Comparison of ENCODE assay signal across 21 cellular contexts in the genomic region with DNA sequence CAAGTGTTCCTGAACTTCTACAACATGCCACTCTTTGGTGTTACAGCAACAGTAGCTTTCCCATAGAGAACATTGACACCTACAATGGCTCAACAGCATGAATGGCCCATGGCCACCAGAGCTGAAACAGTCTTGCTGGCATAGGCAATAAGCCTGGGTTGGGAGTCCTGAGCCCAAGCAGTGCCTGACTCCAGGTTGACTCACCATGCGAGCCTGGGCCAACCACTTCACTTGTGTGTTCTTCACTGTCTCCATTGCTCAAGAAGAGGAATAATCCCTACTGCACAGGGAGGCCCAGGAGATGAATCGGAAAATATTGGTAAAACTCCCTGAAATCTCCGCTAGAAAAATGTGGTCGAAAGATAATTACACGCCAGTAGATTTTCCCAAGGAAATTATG.
DNase-seq lines count a peak whose midpoint lies in the region; ATAC-seq and TF ChIP-seq lines count a peak whose summit lies in the region.
"Had no signal": no experiment of that assay in that cellular context is flagged by ENCODE, and none has a peak within 500 bp of the region (broad histone marks: within the 10 kb centered on the region; RNA-seq: fewer than 3 reads in every experiment).

No MANE protein-coding gene starts in this region.

- no peak overlapping the region for H4K91ac ChIP-seq in neuronal stem cell (ENCODE audit: low read depth, low read length, poor library complexity)

- no peaks in the 10 kb centered on the region for H3K36me3 Mint-ChIP-seq in T-helper 17 cell (ENCODE audit: low read depth)
- H3K36me3 Mint-ChIP-seq: activated CD4-positive, alpha-beta memory T cell treated with anti-CD3 and anti-CD28 coated beads for 36 hours; activated naive CD8-positive, alpha-beta T cell treated with anti-CD3 and anti-CD28 coated beads, Interleukin-2, amount 10 ng/mL, durations not matched to agents 7 days and 5 days; brain; CD4-positive, alpha-beta memory T cell; natural killer cell had no signal

- H3K9me3 ChIP-seq in neuronal stem cell (replicated peaks in 1 of 2; ENCODE audit: control insufficient read depth in 2 of 2, insufficient read depth in 1 of 2, low read depth in 1 of 2, low read length in 2 of 2), result no peaks in the 10 kb centered on the region
- no peaks in the 10 kb centered on the region for H3K9me3 ChIP-seq in T-helper 17 cell (ENCODE audit: control insufficient read depth, low read length, poor library complexity, severe bottlenecking)
- H3K9me3 ChIP-seq: heart right ventricle, left lung, right lobe of liver, upper lobe of right lung had no signal

- WGBS in neuronal stem cell (ENCODE audit: extremely low coverage in 2 of 2, insufficient read length in 2 of 2, insufficient replicate concordance in 1 of 2), 2 donors, result no CpG with 5 or more reads among the region's 5 CpGs

- no peak overlapping the region for H3K27ac ChIP-seq in neuronal stem cell (replicated peaks; ENCODE audit: low read length)
- H3K27ac ChIP-seq: heart right ventricle, left lung, right lobe of liver, upper lobe of right lung had no signal

- no peak overlapping the region for H3K14ac ChIP-seq in neuronal stem cell (ENCODE audit: low read length)

- no peaks in the 10 kb centered on the region for H3K27me3 Mint-ChIP-seq in T-helper 17 cell
- H3K27me3 Mint-ChIP-seq: activated CD4-positive, alpha-beta memory T cell treated with anti-CD3 and anti-CD28 coated beads for 36 hours; CD4-positive, alpha-beta memory T cell had no signal

- no peak overlapping the region for H2AFZ ChIP-seq in neuronal stem cell (ENCODE audit: low read length)

- H3K18ac ChIP-seq in neuronal stem cell (ENCODE audit: low read length), result no peak overlapping the region

- H3K4me1 ChIP-seq in neuronal stem cell (ENCODE audit: control insufficient read depth in 2 of 2, insufficient read depth in 1 of 2, low read depth in 1 of 2, low read length in 2 of 2), result no peaks in the 10 kb centered on the region
- H3K4me1 ChIP-seq: left lung, right lobe of liver, upper lobe of right lung had no signal

- H3K27ac Mint-ChIP-seq in T-helper 17 cell, result no peak overlapping the region
- H3K27ac Mint-ChIP-seq: activated CD4-positive, alpha-beta memory T cell treated with anti-CD3 and anti-CD28 coated beads for 36 hours; activated naive CD8-positive, alpha-beta T cell treated with anti-CD3 and anti-CD28 coated beads, Interleukin-2, amount 10 ng/mL, durations not matched to agents 7 days and 5 days; brain; CD4-positive, alpha-beta memory T cell; effector memory CD8-positive, alpha-beta T cell; natural killer cell had no signal

- ATAC-seq in SK-N-SH treated with all-trans-retinoic acid at 6 μM for 48 hours, result no peak
- ATAC-seq in T-helper 17 cell, result no peak
- ATAC-seq: effector memory CD8-positive, alpha-beta T cell; heart right ventricle; left lung; natural killer cell; right lobe of liver; upper lobe of right lung had no signal

- H2BK12ac ChIP-seq in neuronal stem cell (ENCODE audit: low read length), result no peak overlapping the region

- no peaks in the 10 kb centered on the region for H3K36me3 ChIP-seq in neuronal stem cell (replicated peaks in 1 of 2; ENCODE audit: control insufficient read depth in 2 of 2, insufficient read depth in 2 of 2, low read length in 2 of 2)
- H3K36me3 ChIP-seq: heart right ventricle, left lung, right lobe of liver, upper lobe of right lung had no signal

- no peaks in the 10 kb centered on the region for H3K79me1 ChIP-seq in neuronal stem cell (ENCODE audit: low read depth, low read length)

- H3K4me1 Mint-ChIP-seq in T-helper 17 cell, result no peaks in the 10 kb centered on the region
- H3K4me1 Mint-ChIP-seq: activated naive CD8-positive, alpha-beta T cell treated with anti-CD3 and anti-CD28 coated beads, Interleukin-2, amount 10 ng/mL, durations not matched to agents 7 days and 5 days; brain; CD4-positive, alpha-beta memory T cell; natural killer cell had no signal

- peak; percentile 54 for DNase-seq in Daoy (ENCODE audit: low read depth)
- peak; percentile 11 for DNase-seq in LHCN-M2 (ENCODE audit: low read depth)
- peak; percentile 5 to 55 for DNase-seq in cardiac fibroblast (ENCODE audit: low read depth in 2 of 2)
- no peak for DNase-seq in neuronal stem cell (ENCODE audit: low spot score)
- no peak for DNase-seq in NCI-H1436 (lab: John Stamatoyannopoulos, UW)
- no peak for DNase-seq in T-helper 17 cell
- DNase-seq: activated CD4-positive, alpha-beta memory T cell treated with anti-CD3 and anti-CD28 coated beads for 36 hours; activated CD4-positive, CD25-positive, alpha-beta regulatory T cell; activated naive CD8-positive, alpha-beta T cell treated with anti-CD3 and anti-CD28 coated beads, Interleukin-2, amount 10 ng/mL, durations not matched to agents 7 days and 5 days; CD4-positive, alpha-beta memory T cell; effector memory CD8-positive, alpha-beta T cell; heart right ventricle; left lung; midbrain; natural killer cell; NCI-H1417 treated with DMSO at 0.1 percent for 48 hours; NCI-H524 treated with DMSO at 0.1 percent for 48 hours; right lobe of liver; upper lobe of right lung had no signal

- H3K27me3 ChIP-seq in neuronal stem cell (ENCODE audit: control insufficient read depth in 3 of 3, insufficient read depth in 3 of 3, low read depth in 1 of 3, low read length in 3 of 3), result no peaks in the 10 kb centered on the region
- H3K27me3 ChIP-seq: heart right ventricle, left lung, right lobe of liver, upper lobe of right lung had no signal

- H3K9ac ChIP-seq in neuronal stem cell (ENCODE audit: low read depth, low read length, poor library complexity), result peak overlapping the region; percentile 26

- H3K4me3 ChIP-seq in cardiac fibroblast (replicated peaks in 1 of 2; ENCODE audit: low read depth in 2 of 2, low read length in 2 of 2) (no peak overlapping the region), neuronal stem cell (ENCODE audit: low read length in 2 of 2) (no peak overlapping the region)
- H3K4me3 ChIP-seq: heart right ventricle, left lung, right lobe of liver, upper lobe of right lung had no signal

- H2AK5ac ChIP-seq in neuronal stem cell (ENCODE audit: low read depth, low read length), result no peak overlapping the region

- H3K4ac ChIP-seq in neuronal stem cell (ENCODE audit: low read length), result no peak overlapping the region

- no peak for TF ChIP-seq CTCF in cardiac fibroblast (IDR thresholded peaks at IDR 0.05; ENCODE audit: low read depth, low read length)

- H2BK5ac ChIP-seq in neuronal stem cell (ENCODE audit: low read length), result no peak overlapping the region

- no peak overlapping the region for H3K4me2 ChIP-seq in neuronal stem cell (ENCODE audit: insufficient read depth, low read length, poor library complexity, severe bottlenecking)

- H2BK120ac ChIP-seq in neuronal stem cell (ENCODE audit: low read depth, low read length), result no peak overlapping the region

- H4K8ac ChIP-seq in neuronal stem cell (ENCODE audit: low read depth, low read length), result no peak overlapping the region

- no peak overlapping the region for H2BK15ac ChIP-seq in neuronal stem cell (ENCODE audit: low read length)

- H3K4me3 Mint-ChIP-seq in T-helper 17 cell, result no peak overlapping the region
- H3K4me3 Mint-ChIP-seq: activated CD4-positive, alpha-beta memory T cell treated with anti-CD3 and anti-CD28 coated beads for 36 hours; activated naive CD8-positive, alpha-beta T cell treated with anti-CD3 and anti-CD28 coated beads, Interleukin-2, amount 10 ng/mL, durations not matched to agents 7 days and 5 days; brain; CD4-positive, alpha-beta memory T cell; effector memory CD8-positive, alpha-beta T cell; natural killer cell had no signal

- H3K23ac ChIP-seq in neuronal stem cell (ENCODE audit: low read depth, low read length, poor library complexity), result no peak overlapping the region

TF ChIP-seq in SK-N-SH treated with all-trans-retinoic acid at 6 μM for 48 hours, 23 proteins besides CTCF, POLR2A, EP300 and RAD21:
- TF ChIP-seq TOX (CRISPR knock-in tag; IDR thresholded peaks at IDR 0.05; ENCODE audit: borderline replicate concordance), result no peak
- TF ChIP-seq TCF4 (CRISPR knock-in tag; IDR thresholded peaks at IDR 0.05; ENCODE audit: borderline replicate concordance), result no peak
- TF ChIP-seq ZFP30 (CRISPR knock-in tag; IDR thresholded peaks at IDR 0.05), result no peak

Comparison
In these comparisons a context has a peak if more than half of its experiments do, and no peak if none do; other contexts are left out.
1. DNase-seq: peak in Daoy (single experiment), LHCN-M2 (single experiment) and cardiac fibroblast (2 of 2); none in neuronal stem cell (single experiment), NCI-H1436 (single experiment) and T-helper 17 cell (0 of 3).